In the genomic region with DNA sequence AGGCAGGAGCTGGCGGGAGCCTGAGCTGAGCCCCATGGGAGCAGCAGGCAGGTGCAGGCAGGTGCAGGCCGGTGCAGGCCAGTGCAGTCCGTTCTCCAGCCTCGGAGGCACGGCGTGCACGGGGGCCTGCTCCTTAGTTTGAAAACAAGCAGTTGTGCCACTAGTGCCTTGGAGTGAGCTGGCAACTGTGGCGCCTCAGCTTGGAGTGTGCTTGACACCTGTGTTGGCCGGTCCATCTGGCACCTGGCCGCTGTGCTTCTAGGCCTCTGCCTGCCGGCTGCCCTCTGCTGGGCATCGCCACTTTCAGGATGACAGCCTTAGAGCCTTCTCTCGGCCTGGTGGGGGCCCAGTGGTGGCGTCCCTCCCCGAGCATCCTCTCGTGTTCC, we compare ENCODE assay signal across 9 cellular contexts. TPM values are rescaled to one million over a fixed set of nuclear protein-coding genes. Genes with fewer than 3 reads are reported as not detected.
DNase-seq lines count a peak whose midpoint lies in the region; ATAC-seq and TF ChIP-seq lines count a peak whose summit lies in the region.
"Had no signal": no experiment of that assay in that cellular context is flagged by ENCODE, and none has a peak within 500 bp of the region (broad histone marks: within the 10 kb centered on the region; RNA-seq: fewer than 3 reads in every experiment).

No MANE protein-coding gene starts in this region.

- peaks cover 35% of the 10 kb centered on the region for H3K36me3 Mint-ChIP-seq in brain
- no peaks in the 10 kb centered on the region for H3K36me3 Mint-ChIP-seq in activated naive CD4-positive, alpha-beta T cell treated with anti-CD3 and anti-CD28 coated beads for 36 hours (ENCODE audit: low read depth)

- peak; percentile 95 for DNase-seq in DMS53 (lab: John Stamatoyannopoulos, UW)
- peak; percentile 83 for DNase-seq in NCI-H2029 treated with DMSO at 0.1 percent for 48 hours (lab: John Stamatoyannopoulos, UW)
- DNase-seq in right lobe of liver, result peak; percentile 85 to 92 (median 91)
- DNase-seq in activated naive CD4-positive, alpha-beta T cell treated with anti-CD3 and anti-CD28 coated beads for 36 hours, result no peak

- TF ChIP-seq POLR2A in right lobe of liver (IDR thresholded peaks at IDR 0.05), result no peak

- intact Hi-C loops in right lobe of liver (cut with DNase I), result loop anchor here (5.0 kb wide), 2 partner anchors 102 to 107 kb away; partner anchors contain the start of gene HGFAC (in 1 of the 2)
- intact Hi-C loops in activated naive CD4-positive, alpha-beta T cell treated with anti-CD3 and anti-CD28 coated beads for 36 hours (cut with micrococcal nuclease), result no loop called here

- no peak overlapping the region for H3K27ac ChIP-seq in right lobe of liver

- whole genome bisulfite sequencing in right lobe of liver (ENCODE audit: insufficient coverage, low coverage, low lambda C conversion rate, missing lambda C conversion rate), result 50% methylated on average over 3 of the region's 16 CpGs

- peak overlapping the region in 4 of 5 experiments; percentile 79 to 97 (median 83) for H3K27ac Mint-ChIP-seq in brain
- no peak overlapping the region for H3K27ac Mint-ChIP-seq in activated naive CD4-positive, alpha-beta T cell treated with anti-CD3 and anti-CD28 coated beads for 36 hours
- H3K27ac Mint-ChIP-seq: memory B cell had no signal

- no peaks in the 10 kb centered on the region for H3K27me3 ChIP-seq in right lobe of liver

- TF ChIP-seq CTCF in brain (conservative IDR thresholded peaks at IDR 0.05) (no peak), right lobe of liver (IDR thresholded peaks at IDR 0.05) (peak; percentile 49 to 67 (median 64))

- H3K4me3 Mint-ChIP-seq in brain, result no peak overlapping the region
- no peak overlapping the region for H3K4me3 Mint-ChIP-seq in activated naive CD4-positive, alpha-beta T cell treated with anti-CD3 and anti-CD28 coated beads for 36 hours
- H3K4me3 Mint-ChIP-seq: memory B cell had no signal

- peaks cover 0 to 3% (median 0%) of the 10 kb centered on the region in 4 donors for H3K4me1 ChIP-seq in right lobe of liver

- ATAC-seq in right lobe of liver, result peak; percentile 96 to 98 (median 96)
- no peak for ATAC-seq in HG03520 (IDR thresholded peaks at IDR 0.05; ENCODE audit: unreplicated experiment)
- no peak for ATAC-seq in GM18858 (IDR thresholded peaks at IDR 0.05; ENCODE audit: unreplicated experiment)
- no peak for ATAC-seq in HG03442 (IDR thresholded peaks at IDR 0.05; ENCODE audit: unreplicated experiment)

- no peaks in the 10 kb centered on the region for H3K27me3 Mint-ChIP-seq in brain
- H3K27me3 Mint-ChIP-seq in activated naive CD4-positive, alpha-beta T cell treated with anti-CD3 and anti-CD28 coated beads for 36 hours (ENCODE audit: low read depth), result no peaks in the 10 kb centered on the region

- CTCF ChIA-PET in activated naive CD4-positive, alpha-beta T cell treated with anti-CD3 and anti-CD28 coated beads for 36 hours (lab: Charles Lee), result no interaction called here

- H3K9me3 ChIP-seq in right lobe of liver, result no peaks in the 10 kb centered on the region

- no peak overlapping the region for H3K4me3 ChIP-seq in right lobe of liver

- peaks cover 51% of the 10 kb centered on the region for H3K4me1 Mint-ChIP-seq in brain
- H3K4me1 Mint-ChIP-seq in activated naive CD4-positive, alpha-beta T cell treated with anti-CD3 and anti-CD28 coated beads for 36 hours (ENCODE audit: low read depth), result peaks cover 16% of the 10 kb centered on the region
- H3K4me1 Mint-ChIP-seq: memory B cell had no signal

- H3K36me3 ChIP-seq in right lobe of liver, result no peaks in the 10 kb centered on the region

- H3K9me3 Mint-ChIP-seq in brain, result peaks cover 0 to 15% (median 3%) of the 10 kb centered on the region in 5 experiments
- H3K9me3 Mint-ChIP-seq in activated naive CD4-positive, alpha-beta T cell treated with anti-CD3 and anti-CD28 coated beads for 36 hours, result no peaks in the 10 kb centered on the region
- H3K9me3 Mint-ChIP-seq: memory B cell had no signal

RNA-seq across cellular contexts. Expression of gene RGS12, which starts 47.9 kb away (rescaled TPM):
- 59.4 TPM for polyA plus RNA-seq in brain (ENCODE audit: insufficient read depth, low read depth, low replicate concordance)
- total RNA-seq in right lobe of liver, result 10 to 100 TPM; 15.0 to 29.6 (median 22.1) TPM
- 1 to 10 TPM; 8.7 to 8.9 TPM for total RNA-seq in activated naive CD4-positive, alpha-beta T cell treated with anti-CD3 and anti-CD28 coated beads for 36 hours

Comparison
In these comparisons a context has a peak if more than half of its experiments do, and no peak if none do; other contexts are left out.
1. CTCF ChIP-seq: peak in right lobe of liver (4 of 4); none in brain (0 of 2).
2. ATAC-seq: peak in right lobe of liver (4 of 4); none in HG03520 (single experiment), GM18858 (single experiment) and HG03442 (single experiment).